Comparison of ENCODE assay signal across 10 cellular contexts in genomic region chrX:71669947-71670346, GRCh38. TPM values are rescaled to one million over a fixed set of nuclear protein-coding genes. Genes with fewer than 3 reads are reported as not detected.
DNase-seq lines count a peak whose midpoint lies in the region; ATAC-seq and TF ChIP-seq lines count a peak whose summit lies in the region.
"Not testable (repeated sequence)": the region's sequence is repeated elsewhere in the genome, so short reads cannot be mapped to it uniquely, and the experiment has no call there.
"Had no signal": no experiment of that assay in that cellular context is flagged by ENCODE, and none has a peak within 500 bp of the region (broad histone marks: within the 10 kb centered on the region; RNA-seq: fewer than 3 reads in every experiment).

No MANE protein-coding gene starts in this region.

- H3K9ac ChIP-seq in PC-3 (ENCODE audit: low read length): not testable (repeated sequence)

- H3K36me3 ChIP-seq in BE2C; PC-3 (ENCODE audit: low read depth, low read length): not testable (repeated sequence)

- not testable (repeated sequence) for H3K4me3 ChIP-seq in BE2C (ENCODE audit: low read depth, low read length); Jurkat, Clone E6-1 (ENCODE audit: low read length); PC-3 (ENCODE audit: low read length)

- not testable (repeated sequence) for BruUV-seq in PC-3 (replicated peaks; lab: Mats Ljungman, UMichigan)

- H3K4me2 ChIP-seq in PC-3 (ENCODE audit: low read length): not testable (repeated sequence)

- TF ChIP-seq CTCF in BE2C (IDR thresholded peaks at IDR 0.05; ENCODE audit: low read depth, low read length) (peak; percentile 46), GM13977 (IDR thresholded peaks at IDR 0.05; ENCODE audit: extremely low read depth, insufficient read depth, missing control alignments) (peak; percentile 46), PC-3 (conservative IDR thresholded peaks at IDR 0.05; ENCODE audit: low read depth, low read length) (peak; percentile 51)
- not testable (repeated sequence) for TF ChIP-seq CTCF in endothelial cell (IDR thresholded peaks at IDR 0.05; ENCODE audit: unreplicated experiment)

- H3K4me3 Mint-ChIP-seq in activated T-cell treated with anti-CD3 and anti-CD28 coated beads, Interleukin-2, amount 50 U/mL, for 72 hours: peak overlapping the region in 1 of 2 donors; percentile 37
- not testable (repeated sequence) for H3K4me3 Mint-ChIP-seq in endothelial cell (ENCODE audit: unreplicated experiment)

- not testable (repeated sequence) for H3K36me3 Mint-ChIP-seq in activated T-cell treated with anti-CD3 and anti-CD28 coated beads, Interleukin-2, amount 50 U/mL, for 72 hours (ENCODE audit: insufficient read depth in 2 of 2); endothelial cell (ENCODE audit: low read depth, unreplicated experiment)

- peaks cover 34% of the 10 kb centered on the region for H3K27me3 Mint-ChIP-seq in activated T-cell treated with anti-CD3 and anti-CD28 coated beads, Interleukin-2, amount 50 U/mL, for 72 hours (ENCODE audit: low read depth)
- not testable (repeated sequence) for H3K27me3 Mint-ChIP-seq in endothelial cell (ENCODE audit: unreplicated experiment)

- in situ Hi-C loops in GM13977 (cut with MboI; ENCODE audit: low pct_unique_long_range_greater_than_20kb, low sequenced_read_pairs, unreplicated experiment): not testable (repeated sequence)

- POLR2A ChIA-PET in PC-3 (lab: Charles Lee; ENCODE audit: unreplicated experiment): interaction anchor here (0.5 kb wide), 1 partner anchor 184 kb away, joined by 10 read pairs; no protein-coding TSS in a partner anchor

- H4K20me1 ChIP-seq in PC-3 (ENCODE audit: low read length): not testable (repeated sequence)

- not testable (repeated sequence) for H2AFZ ChIP-seq in PC-3 (ENCODE audit: low read length)

- not testable (repeated sequence) for H3K9me3 Mint-ChIP-seq in activated T-cell treated with anti-CD3 and anti-CD28 coated beads, Interleukin-2, amount 50 U/mL, for 72 hours; endothelial cell (ENCODE audit: unreplicated experiment)

- H3K4me1 Mint-ChIP-seq in activated T-cell treated with anti-CD3 and anti-CD28 coated beads, Interleukin-2, amount 50 U/mL, for 72 hours (ENCODE audit: low read depth): peaks cover 21% of the 10 kb centered on the region
- H3K4me1 Mint-ChIP-seq in endothelial cell (ENCODE audit: unreplicated experiment): not testable (repeated sequence)

- H3K79me2 ChIP-seq in PC-3 (ENCODE audit: low read length): not testable (repeated sequence)

- not testable (repeated sequence) for H3K4me1 ChIP-seq in BE2C
- H3K4me1 ChIP-seq in PC-3 (ENCODE audit: insufficient read depth, low read length): peaks cover 12% of the 10 kb centered on the region

- ATAC-seq in PC-3 (peak; percentile 93), left colon (peak; percentile 55), sciatic nerve (peak; percentile 61)
- ATAC-seq in activated T-cell treated with anti-CD3 and anti-CD28 coated beads, Interleukin-2, amount 50 U/mL, for 72 hours (replicated peaks in 1 of 2): peak; percentile 60 to 75

- DNase-seq in BE2C: peak; percentile 52
- not testable (repeated sequence) for DNase-seq in GM13977 (ENCODE audit: low spot score); left colon; sciatic nerve (ENCODE audit: low spot score)
- peak; percentile 29 for DNase-seq in Jurkat, Clone E6-1 (ENCODE audit: low read depth, low spot score)
- DNase-seq in PC-3: peak; percentile 58
- peak in 1 of 2 donors; percentile 35 for DNase-seq in activated T-cell treated with anti-CD3 and anti-CD28 coated beads, Interleukin-2, amount 50 U/mL, for 72 hours
- peak; percentile 38 for DNase-seq in endothelial cell (ENCODE audit: low spot score)

- H3K9me3 ChIP-seq in BE2C; PC-3 (ENCODE audit: low read length): not testable (repeated sequence)

- CTCF ChIA-PET in PC-3 (lab: Charles Lee): interaction anchor here (0.5 kb wide), 1 partner anchor 871 kb away, joined by 7 read pairs; no protein-coding TSS in a partner anchor

- H3K27ac ChIP-seq in PC-3 (ENCODE audit: low read length): not testable (repeated sequence)

- H3F3A ChIP-seq in PC-3 (ENCODE audit: low read length, unreplicated experiment): not testable (repeated sequence)

- H3K9me2 ChIP-seq in PC-3 (replicated peaks; ENCODE audit: low read length): not testable (repeated sequence)

- intact Hi-C loops in PC-3 (cut with micrococcal nuclease): loop anchor here (1.0 kb wide), 1 partner anchor 189 kb away; no protein-coding TSS in a partner anchor
- intact Hi-C loops in left colon (cut with DNase I, micrococcal nuclease); sciatic nerve (cut with DNase I): not testable (repeated sequence)

- H3K27ac Mint-ChIP-seq in activated T-cell treated with anti-CD3 and anti-CD28 coated beads, Interleukin-2, amount 50 U/mL, for 72 hours; endothelial cell (ENCODE audit: unreplicated experiment): not testable (repeated sequence)

- not testable (repeated sequence) for H3K27me3 ChIP-seq in BE2C; PC-3 (ENCODE audit: low read length)

RNA-seq across cellular contexts. Expression of gene CXorf49, which starts 48.1 kb away (rescaled TPM):
- polyA plus RNA-seq in BE2C (2012; ENCODE audit: insufficient read depth, insufficient read length, low read depth): not detected
- polyA plus RNA-seq in Jurkat, Clone E6-1 (2012; ENCODE audit: insufficient read depth, insufficient read length): 4.6 TPM
- total RNA-seq in PC-3 (2014; rRNA removed): not detected in 2 replicates
- not detected for total RNA-seq in activated T-cell treated with anti-CD3 and anti-CD28 coated beads, Interleukin-2, amount 50 U/mL, for 72 hours
- total RNA-seq in endothelial cell (ENCODE audit: unreplicated experiment): not detected
- not detected for total RNA-seq in left colon
- total RNA-seq in sciatic nerve: not detected
- total RNA-seq: NCI-H460; T-helper 1 cell treated with Interleukin-12 subunit alpha and Interleukin-12 subunit beta and Interleukin-4 antibody, amounts not matched to agents 30 ng/mL and 1 ng/mL, for 36 hours had no signal

RNA-seq across cellular contexts. Expression of gene CXCR3, which starts 51.6 kb away (rescaled TPM):
- polyA plus RNA-seq in BE2C (2012; ENCODE audit: insufficient read depth, insufficient read length, low read depth): not detected
- not detected for polyA plus RNA-seq in Jurkat, Clone E6-1 (2012; ENCODE audit: insufficient read depth, insufficient read length)
- total RNA-seq in PC-3 (2014; rRNA removed) (not detected in 2 replicates), endothelial cell (ENCODE audit: unreplicated experiment) (0.54 TPM), left colon (1 to 10 TPM; 2.3 to 2.7 TPM), sciatic nerve (0.31 TPM)
- 10 to 100 TPM in 1 of 2 donors, 1 to 10 TPM in 1; 8.8 to 14.6 TPM for total RNA-seq in activated T-cell treated with anti-CD3 and anti-CD28 coated beads, Interleukin-2, amount 50 U/mL, for 72 hours
- total RNA-seq: NCI-H460 had no signal
